33 cellular contexts compared by ENCODE assay signal in genomic region chr4:186271279-186271678, GRCh38. TPM values are rescaled to one million over a fixed set of nuclear protein-coding genes. Genes with fewer than 3 reads are reported as not detected.
"Had no signal": no experiment of that assay in that cellular context is flagged by ENCODE, and none has a peak within 500 bp of the region (broad histone marks: within the 10 kb centered on the region; RNA-seq: fewer than 3 reads in every experiment).

No MANE protein-coding gene starts in this region.

- H3K27me3 ChIP-seq: brain microvascular endothelial cell, foreskin keratinocyte, gastrocnemius medialis had no signal

- H3K4me3 Mint-ChIP-seq: activated CD4-positive, alpha-beta T cell treated with anti-CD3 and anti-CD28 coated beads, Interleukin-2, amount 10 ng/mL, durations not matched to agents 7 days and 5 days; activated CD8-positive, alpha-beta T cell treated with anti-CD3 and anti-CD28 coated beads for 36 hours; activated naive CD8-positive, alpha-beta T cell; activated T-cell treated with anti-CD3 and anti-CD28 coated beads, Interleukin-2, amount 50 U/mL, for 4 hours; activated T-helper 17 cell treated with anti-CD3 and anti-CD28 coated beads, Interleukin-2, amount 50 U/mL, for 72 hours; central memory CD8-positive, alpha-beta T cell; dendritic cell treated with granulocyte-macrophage colony-stimulating factor and Interleukin-4, amounts not matched to agents 40 ng/mL and 50 ng/mL, for 4 days; effector memory CD8-positive, alpha-beta T cell; T-helper 17 cell; T-helper 2 cell treated with Interferon-gamma antibody and Interleukin-4, amounts not matched to agents 5 μg/mL and 100 μg/mL, for 36 hours had no signal

- H3K27ac Mint-ChIP-seq: activated CD4-positive, alpha-beta T cell treated with anti-CD3 and anti-CD28 coated beads, Interleukin-2, amount 10 ng/mL, durations not matched to agents 7 days and 5 days; activated CD8-positive, alpha-beta T cell treated with anti-CD3 and anti-CD28 coated beads for 36 hours; activated naive CD8-positive, alpha-beta T cell; activated T-helper 17 cell treated with anti-CD3 and anti-CD28 coated beads, Interleukin-2, amount 50 U/mL, for 72 hours; dendritic cell treated with granulocyte-macrophage colony-stimulating factor and Interleukin-4, amounts not matched to agents 40 ng/mL and 50 ng/mL, for 4 days; effector memory CD8-positive, alpha-beta T cell; T-helper 17 cell; T-helper 2 cell treated with Interferon-gamma antibody and Interleukin-4, amounts not matched to agents 5 μg/mL and 100 μg/mL, for 36 hours had no signal

- H3K9me3 ChIP-seq: esophagus muscularis mucosa, gastrocnemius medialis, heart left ventricle had no signal

- DNase-seq: activated CD4-positive, alpha-beta T cell treated with anti-CD3 and anti-CD28 coated beads for 1 hour; activated CD4-positive, alpha-beta T cell treated with anti-CD3 and anti-CD28 coated beads for 4 hours; activated CD4-positive, alpha-beta T cell treated with anti-CD3 and anti-CD28 coated beads, Interleukin-2, amount 10 ng/mL, durations not matched to agents 7 days and 5 days; activated CD4-positive, alpha-beta T cell treated with anti-CD3 and anti-CD28 coated beads, Interleukin-2, amount 50 U/mL, for 48 hours; activated CD8-positive, alpha-beta memory T cell treated with anti-CD3 and anti-CD28 coated beads for 24 hours; activated CD8-positive, alpha-beta T cell treated with anti-CD3 and anti-CD28 coated beads for 36 hours; activated effector memory CD4-positive, alpha-beta T cell treated with Interleukin-2 at 50 U/mL for 16 hours; activated gamma-delta T cell treated with Interleukin-2 at 50 U/mL for 16 hours; activated naive CD4-positive, alpha-beta T cell treated with anti-CD3 and anti-CD28 coated beads, Interleukin-2, amount 50 U/mL, for 16 hours; activated naive CD4-positive, alpha-beta T cell treated with Interleukin-2 at 50 U/mL for 16 hours; activated T-cell treated with anti-CD3 and anti-CD28 coated beads, Interleukin-2, amount 50 U/mL, for 4 hours; amniotic stem cell; anterior cingulate cortex; brain microvascular endothelial cell; dorsolateral prefrontal cortex; effector memory CD8-positive, alpha-beta T cell; erythroblast; foreskin keratinocyte; gastrocnemius medialis; glutamatergic neuron; heart left ventricle; T-helper 17 cell; T1000 had no signal

- H3K36me3 Mint-ChIP-seq: activated naive CD8-positive, alpha-beta T cell had no signal

- FAIRE-seq: astrocyte, bronchial epithelial cell had no signal

- H3K4me1 Mint-ChIP-seq: activated CD4-positive, alpha-beta T cell treated with anti-CD3 and anti-CD28 coated beads, Interleukin-2, amount 10 ng/mL, durations not matched to agents 7 days and 5 days; activated T-helper 17 cell treated with anti-CD3 and anti-CD28 coated beads, Interleukin-2, amount 50 U/mL, for 72 hours; central memory CD8-positive, alpha-beta T cell had no signal

- H3K4me3 ChIP-seq: coronary artery, dorsolateral prefrontal cortex, esophagus muscularis mucosa, gastrocnemius medialis, heart left ventricle had no signal

- ATAC-seq: activated CD8-positive, alpha-beta T cell treated with anti-CD3 and anti-CD28 coated beads for 36 hours; activated T-cell treated with anti-CD3 and anti-CD28 coated beads, Interleukin-2, amount 50 U/mL, for 4 hours; activated T-helper 17 cell treated with anti-CD3 and anti-CD28 coated beads, Interleukin-2, amount 50 U/mL, for 72 hours; effector memory CD8-positive, alpha-beta T cell; foreskin keratinocyte; gastrocnemius medialis; heart left ventricle; T-helper 17 cell had no signal

- H3K27ac ChIP-seq: brain microvascular endothelial cell, coronary artery, dorsolateral prefrontal cortex, esophagus muscularis mucosa, foreskin keratinocyte, gastrocnemius medialis, heart left ventricle had no signal

- H3K4me1 ChIP-seq: esophagus muscularis mucosa, foreskin keratinocyte, gastrocnemius medialis, heart left ventricle had no signal

- H3K36me3 ChIP-seq: brain microvascular endothelial cell, esophagus muscularis mucosa, gastrocnemius medialis, heart left ventricle had no signal

- H3K9me3 Mint-ChIP-seq: activated CD4-positive, alpha-beta T cell treated with anti-CD3 and anti-CD28 coated beads, Interleukin-2, amount 10 ng/mL, durations not matched to agents 7 days and 5 days; activated CD8-positive, alpha-beta T cell treated with anti-CD3 and anti-CD28 coated beads for 36 hours; activated T-cell treated with anti-CD3 and anti-CD28 coated beads, Interleukin-2, amount 50 U/mL, for 4 hours; activated T-helper 17 cell treated with anti-CD3 and anti-CD28 coated beads, Interleukin-2, amount 50 U/mL, for 72 hours; central memory CD8-positive, alpha-beta T cell; dendritic cell treated with granulocyte-macrophage colony-stimulating factor and Interleukin-4, amounts not matched to agents 40 ng/mL and 50 ng/mL, for 4 days; effector memory CD8-positive, alpha-beta T cell; T-helper 2 cell treated with Interferon-gamma antibody and Interleukin-4, amounts not matched to agents 5 μg/mL and 100 μg/mL, for 36 hours had no signal

RNA-seq across cellular contexts. Expression of gene F11, which starts 5.3 kb away (rescaled TPM):
- total RNA-seq: activated CD4-positive, alpha-beta T cell treated with anti-CD3 and anti-CD28 coated beads, Interleukin-2, amount 10 ng/mL, durations not matched to agents 7 days and 5 days; activated CD8-positive, alpha-beta T cell treated with anti-CD3 and anti-CD28 coated beads for 36 hours; activated T-cell treated with anti-CD3 and anti-CD28 coated beads, Interleukin-2, amount 50 U/mL, for 4 hours; activated T-helper 17 cell treated with anti-CD3 and anti-CD28 coated beads, Interleukin-2, amount 50 U/mL, for 72 hours; astrocyte; bronchial epithelial cell; cerebellum; esophagus muscularis mucosa; foreskin keratinocyte; heart left ventricle; T-helper 17 cell had no signal
- polyA plus RNA-seq: foreskin keratinocyte, heart left ventricle had no signal

RNA-seq across cellular contexts. Expression of gene KLKB1, which starts 44.0 kb away (rescaled TPM):
- total RNA-seq: activated CD8-positive, alpha-beta T cell treated with anti-CD3 and anti-CD28 coated beads for 36 hours; astrocyte; bronchial epithelial cell; foreskin keratinocyte had no signal
- polyA plus RNA-seq: foreskin keratinocyte had no signal
